In genomic region chrX:57121162-57121741, GRCh38 we compare ENCODE assay signal across 8 cellular contexts. TPM values are rescaled to one million over a fixed set of nuclear protein-coding genes. Genes with fewer than 3 reads are reported as not detected.
A peak's percentile ranks its signal among the peaks of the same experiment; 100 is the strongest.
DNase-seq lines count a peak whose midpoint lies in the region; ATAC-seq, FAIRE-seq and TF ChIP-seq lines count a peak whose summit lies in the region.

Gene SPIN2B, minus strand, starts transcription at chrX:57121548.

- TF ChIP-seq POLR2A in GM19193 (IDR thresholded peaks at IDR 0.05; ENCODE audit: extremely low read depth, insufficient read depth, insufficient read length) (peak; percentile 70), HepG2 (IDR thresholded peaks at IDR 0.05; ENCODE audit: insufficient read depth in 1 of 2, low read depth in 2 of 2, low read length in 2 of 2) (peak; percentile 91 to 94)

- peak; percentile 93 for FAIRE-seq in HepG2 (lab: Jason Lieb, UNC)

- no peaks in the 10 kb centered on the region for H3K36me3 ChIP-seq in HepG2 (replicated peaks in 1 of 2; ENCODE audit: control insufficient read depth in 1 of 2, insufficient read depth in 2 of 2, low read length in 2 of 2)

- peak; percentile 56 for TF ChIP-seq CTCF in HepG2 (CRISPR knock-in tag; IDR thresholded peaks at IDR 0.05)

- TF ChIP-seq EP300 in HepG2 (IDR thresholded peaks at IDR 0.05; ENCODE audit: low read depth in 2 of 2, low read length in 2 of 2): no peak
- no peak for TF ChIP-seq EP300 in HepG2 (CRISPR knock-in tag; IDR thresholded peaks at IDR 0.05; ENCODE audit: borderline replicate concordance)

- H3K9me3 ChIP-seq in HepG2 (ENCODE audit: low read length): no peaks in the 10 kb centered on the region

- H3K4me2 ChIP-seq in HepG2 (ENCODE audit: low read depth, low read length): peak within 1 kb of the TSS; percentile 60

- peak; percentile 100 for ATAC-seq in HG03432 (IDR thresholded peaks at IDR 0.05; ENCODE audit: unreplicated experiment)
- ATAC-seq in HepG2: peak; percentile 99

- no peaks in the 10 kb centered on the region for H4K20me1 ChIP-seq in HepG2 (ENCODE audit: insufficient read depth, low read length)

- peak within 1 kb of the TSS; percentile 57 to 80 (median 59) for H3K4me3 ChIP-seq in HepG2 (replicated peaks in 1 of 3; ENCODE audit: insufficient read depth in 1 of 3, low read depth in 2 of 3, low read length in 3 of 3)

- H3K27me3 ChIP-seq in HepG2 (ENCODE audit: control insufficient read depth in 1 of 2, insufficient read depth in 2 of 2, low read length in 2 of 2): no peaks in the 10 kb centered on the region

- H3K79me2 ChIP-seq in HepG2 (ENCODE audit: insufficient read depth, low read length): no peaks in the 10 kb centered on the region

- intact Hi-C loops in dendritic cell treated with granulocyte-macrophage colony-stimulating factor and Interleukin-4, amounts not matched to agents 40 ng/mL and 50 ng/mL, for 4 days (cut with micrococcal nuclease): no loop called here
- intact Hi-C loops in HepG2 (cut with micrococcal nuclease; ENCODE audit: unreplicated experiment): loop anchor here (10.0 kb wide), 1 partner anchor 126 kb away; the partner anchor contains the start of gene SPIN3

- peaks cover 7% of the 10 kb centered on the region for H3K4me1 Mint-ChIP-seq in dendritic cell treated with granulocyte-macrophage colony-stimulating factor and Interleukin-4, amounts not matched to agents 40 ng/mL and 50 ng/mL, for 4 days (ENCODE audit: low read depth)

- H3K9me3 Mint-ChIP-seq in dendritic cell treated with granulocyte-macrophage colony-stimulating factor and Interleukin-4, amounts not matched to agents 40 ng/mL and 50 ng/mL, for 4 days: no peaks in the 10 kb centered on the region

- H3K27ac Mint-ChIP-seq in dendritic cell treated with granulocyte-macrophage colony-stimulating factor and Interleukin-4, amounts not matched to agents 40 ng/mL and 50 ng/mL, for 4 days: peak within 1 kb of the TSS; percentile 92

- under 1% methylated on average over 15 of the region's 42 CpGs for WGBS in HepG2 (ENCODE audit: low lambda C conversion rate)

- POLR2A ChIA-PET in HepG2 (lab: Yijun Ruan, JAX): interaction anchor here (1.0 to 1.1 kb wide), 2 partner anchors 126 to 165 kb away, joined by 6 to 8 read pairs; partner anchors contain the start of genes FAAH2 and SPIN3

- CTCF ChIA-PET in HepG2 (lab: Yijun Ruan, JAX; ENCODE audit: low intra/inter-chr PET ratio, low total read pairs): no interaction called here

- H3K36me3 Mint-ChIP-seq in dendritic cell treated with granulocyte-macrophage colony-stimulating factor and Interleukin-4, amounts not matched to agents 40 ng/mL and 50 ng/mL, for 4 days (ENCODE audit: low read depth): peaks cover 15% of the 10 kb centered on the region

- peak within 1 kb of the TSS; percentile 80 for H3K9ac ChIP-seq in HepG2 (ENCODE audit: insufficient read depth, low read depth, low read length)

- DNase-seq in Ammon's horn (ENCODE audit: low spot score): peak; percentile 85
- DNase-seq in NCI-H524 treated with DMSO at 0.1 percent for 48 hours (lab: John Stamatoyannopoulos, UW): peak; percentile 80
- DNase-seq in activated CD4-positive, alpha-beta T cell treated with anti-CD3 and anti-CD28 coated beads for 48 hours: peak; percentile 88
- DNase-seq in HepG2 (ENCODE audit: low spot score): peak; percentile 83
- DNase-seq in stimulated activated CD4-positive, alpha-beta T cell treated with anti-CD3 and anti-CD28 coated beads, Interleukin-4, amount 100 ng/mL, for 1 hour: peak; percentile 76

- no peak within 1 kb of the TSS for H2AFZ ChIP-seq in HepG2 (ENCODE audit: low read length)

- H3K27me3 Mint-ChIP-seq in dendritic cell treated with granulocyte-macrophage colony-stimulating factor and Interleukin-4, amounts not matched to agents 40 ng/mL and 50 ng/mL, for 4 days: no peaks in the 10 kb centered on the region

- peak within 1 kb of the TSS; percentile 85 for H3K27ac ChIP-seq in HepG2 (ENCODE audit: extremely low read length, insufficient read depth, low read length)

- peak within 1 kb of the TSS; percentile 95 for H3K4me3 Mint-ChIP-seq in dendritic cell treated with granulocyte-macrophage colony-stimulating factor and Interleukin-4, amounts not matched to agents 40 ng/mL and 50 ng/mL, for 4 days

- BruUV-seq in HepG2 (replicated peaks; lab: Mats Ljungman, UMichigan): no TSS peak

- in situ Hi-C loops in HepG2 (cut with HindIII; ENCODE audit: extremely low pct_ligation_motif_present, low pct_unique_long_range_greater_than_20kb): no loop called here

- no peaks in the 10 kb centered on the region for H3K4me1 ChIP-seq in HepG2 (ENCODE audit: insufficient read depth, low read length)

- TF ChIP-seq RAD21 in HepG2 (CRISPR knock-in tag; IDR thresholded peaks at IDR 0.05): no peak

TF ChIP-seq in HepG2, 621 proteins besides CTCF, POLR2A, EP300 and RAD21 (continues in another document):
- TF ChIP-seq GATA4 (IDR thresholded peaks at IDR 0.05; ENCODE audit: borderline replicate concordance, low read depth): 0 out of 2 replicates have a peak, but pooled peaks have one; percentile 43
- TF ChIP-seq ZNF619 (CRISPR knock-in tag; IDR thresholded peaks at IDR 0.05): no peak
- no peak for TF ChIP-seq ZNF672 (CRISPR knock-in tag; IDR thresholded peaks at IDR 0.05)
- TF ChIP-seq ZNF687 (CRISPR knock-in tag; IDR thresholded peaks at IDR 0.05): peak; percentile 80
- TF ChIP-seq TAF1 (CRISPR knock-in tag; IDR thresholded peaks at IDR 0.05): peak; percentile 78; the same call in 1 of the 2 replicates
- peak; percentile 60 for TF ChIP-seq ELF3 (CRISPR knock-in tag; IDR thresholded peaks at IDR 0.05)
- no peak for TF ChIP-seq RXRB (CRISPR knock-in tag; IDR thresholded peaks at IDR 0.05; ENCODE audit: borderline replicate concordance)
- TF ChIP-seq GABPA (IDR thresholded peaks at IDR 0.05; ENCODE audit: low read depth, low read length): peak; percentile 64
- peak; percentile 85 for TF ChIP-seq GABPA (CRISPR knock-in tag; IDR thresholded peaks at IDR 0.05; ENCODE audit: low read depth)
- peak; percentile 85 for TF ChIP-seq POLR2G (IDR thresholded peaks at IDR 0.05; ENCODE audit: low read depth, low read length)
- peak; percentile 70 for TF ChIP-seq HDAC1 (CRISPR knock-in tag; IDR thresholded peaks at IDR 0.05)
- 0 out of 2 replicates have a peak, but pooled peaks have one; percentile 29 for TF ChIP-seq ZSCAN25 (CRISPR knock-in tag; IDR thresholded peaks at IDR 0.05)
- no peak for TF ChIP-seq ZEB1 (IDR thresholded peaks at IDR 0.05; ENCODE audit: insufficient replicate concordance, low read depth)

RNA-seq across cellular contexts. Expression of gene SPIN2B, which starts in this region (rescaled TPM):
- 8.7 and 10.4 TPM in 2 replicates for total RNA-seq in HepG2 (2016; rRNA removed; fragmentation: Illumina TruSeq; extraction: Trizol)
- total RNA-seq in HepG2 (2016; cell fraction: cytosol; rRNA removed; fragmentation: Illumina TruSeq; extraction: Trizol; ENCODE audit: low read depth): 4.4 and 4.9 TPM in 2 replicates
- total RNA-seq in HepG2 (2016; cell fraction: insoluble cytoplasmic fraction; rRNA removed; fragmentation: Illumina TruSeq; extraction: Trizol): 9.2 TPM in 2 replicates
- total RNA-seq in HepG2 (2016; cell fraction: membrane; rRNA removed; fragmentation: Illumina TruSeq; extraction: Trizol): 4.0 and 4.4 TPM in 2 replicates
- total RNA-seq in HepG2 (2016; cell fraction: nucleus; rRNA removed; fragmentation: Illumina TruSeq; extraction: Trizol): 11.7 and 13.9 TPM in 2 replicates
- polyA plus RNA-seq in HepG2 (2011; rRNA removed): 5.5 and 7.9 TPM in 2 replicates
- 3.7 and 3.9 TPM in 2 replicates for polyA plus RNA-seq in HepG2 (2011; cell fraction: cytosol; rRNA removed)
- polyA plus RNA-seq in HepG2 (2011; cell fraction: nucleus; rRNA removed): 16.5 and 21.3 TPM in 2 replicates
- polyA plus RNA-seq in HepG2 (2012): 4.7 and 5.2 TPM in 2 replicates
- polyA plus RNA-seq in HepG2 (2016; cell fraction: cytosol; fragmentation: Illumina TruSeq; extraction: Trizol; ENCODE audit: low read depth): 2.4 and 3.0 TPM in 2 replicates
- 8.0 and 8.4 TPM in 2 replicates for polyA plus RNA-seq in HepG2 (2016; cell fraction: insoluble cytoplasmic fraction; fragmentation: Illumina TruSeq; extraction: Trizol; ENCODE audit: low read depth)
- 3.5 and 4.1 TPM in 2 replicates for polyA plus RNA-seq in HepG2 (2016; cell fraction: membrane; fragmentation: Illumina TruSeq; extraction: Trizol; ENCODE audit: low read depth)
- 8.9 and 10.7 TPM in 2 replicates for polyA plus RNA-seq in HepG2 (2016; cell fraction: nucleus; fragmentation: Illumina TruSeq; extraction: Trizol; ENCODE audit: insufficient read depth, low read depth)
- polyA minus RNA-seq in HepG2 (2011; rRNA and poly(A)+ RNA removed; ENCODE audit: low replicate concordance): 7.9 and 8.0 TPM in 2 replicates
- 4.4 and 4.9 TPM in 2 replicates for polyA minus RNA-seq in HepG2 (2011; cell fraction: cytosol; rRNA and poly(A)+ RNA removed)
- polyA minus RNA-seq in HepG2 (2011; cell fraction: nucleus; rRNA and poly(A)+ RNA removed): 33.2 and 34.6 TPM in 2 replicates

Comparison
In these comparisons a context has a peak if more than half of its experiments do, and no peak if none do; other contexts are left out.
1. Peak in every context shown above with its lines: DNase-seq, ATAC-seq, H3K4me3 ChIP-seq and H3K27ac ChIP-seq.